In genomic region chr2:117855886-117856285, GRCh38 we compare ENCODE assay signal across 24 cellular contexts. TPM values are rescaled to one million over a fixed set of nuclear protein-coding genes. Genes with fewer than 3 reads are reported as not detected.
DNase-seq lines count a peak whose midpoint lies in the region; ATAC-seq, FAIRE-seq and TF ChIP-seq lines count a peak whose summit lies in the region.
"Had no signal": no experiment of that assay in that cellular context is flagged by ENCODE, and none has a peak within 500 bp of the region (broad histone marks: within the 10 kb centered on the region; RNA-seq: fewer than 3 reads in every experiment).

No MANE protein-coding gene starts in this region.

- TF ChIP-seq CTCF in Loucy (conservative IDR thresholded peaks at IDR 0.05; ENCODE audit: low read length) (no peak), K562 (IDR thresholded peaks at IDR 0.05 in 2 of 3, conservative IDR thresholded peaks at IDR 0.05 in 1 of 3; ENCODE audit: insufficient read depth in 2 of 3, low read depth in 1 of 3, low read length in 3 of 3) (no peak), osteoblast (IDR thresholded peaks at IDR 0.05; ENCODE audit: extremely low read depth, low read depth, low read length) (no peak), HepG2 (CRISPR knock-in tag; IDR thresholded peaks at IDR 0.05) (no peak)

- H3K27ac ChIP-seq in K562 (ENCODE audit: extremely low read depth, low read depth, low read length) (no peak overlapping the region), osteoblast (ENCODE audit: low read depth, low read length) (peak overlapping the region; percentile 67), HepG2 (ENCODE audit: extremely low read length, insufficient read depth, low read length) (no peak overlapping the region)
- H3K27ac ChIP-seq: adrenal gland, breast epithelium, esophagus squamous epithelium, right lobe of liver had no signal

- H2AFZ ChIP-seq in Loucy (ENCODE audit: low read length) (0 out of 2 replicates have a peak overlapping the region, but pooled peaks have one; percentile 1), K562 (ENCODE audit: low read depth, low read length) (no peak overlapping the region), osteoblast (ENCODE audit: low read length) (no peak overlapping the region), HepG2 (ENCODE audit: low read length) (no peak overlapping the region)

- no peak for TF ChIP-seq EP300 in K562 (IDR thresholded peaks at IDR 0.05; ENCODE audit: low read length)
- TF ChIP-seq EP300 in HepG2 (IDR thresholded peaks at IDR 0.05; ENCODE audit: low read depth in 2 of 2, low read length in 2 of 2): no peak
- TF ChIP-seq EP300 in HepG2 (CRISPR knock-in tag; IDR thresholded peaks at IDR 0.05; ENCODE audit: borderline replicate concordance): no peak

- BruUV-seq in K562 (replicated peaks; lab: Mats Ljungman, UMichigan) (no TSS peak), HepG2 (replicated peaks; lab: Mats Ljungman, UMichigan) (no TSS peak)

- intact Hi-C loops in K562 (cut with micrococcal nuclease): no loop called here
- intact Hi-C loops in HepG2 (cut with micrococcal nuclease; ENCODE audit: unreplicated experiment): no loop called here

- no peak overlapping the region for H3K9ac ChIP-seq in Loucy (ENCODE audit: low read depth, low read length, poor library complexity, severe bottlenecking)
- no peak overlapping the region for H3K9ac ChIP-seq in K562 (ENCODE audit: insufficient read depth in 1 of 2, low read depth in 2 of 2, low read length in 2 of 2)
- no peak overlapping the region for H3K9ac ChIP-seq in HepG2 (ENCODE audit: insufficient read depth, low read depth, low read length)

- H3K36me3 ChIP-seq in Loucy (ENCODE audit: insufficient read depth, low read length) (no peaks in the 10 kb centered on the region), K562 (ENCODE audit: control insufficient read depth, insufficient read depth, low read length) (no peaks in the 10 kb centered on the region), osteoblast (ENCODE audit: insufficient read depth, low read length) (no peaks in the 10 kb centered on the region), HepG2 (replicated peaks in 1 of 2; ENCODE audit: control insufficient read depth in 1 of 2, insufficient read depth in 2 of 2, low read length in 2 of 2) (no peaks in the 10 kb centered on the region)
- H3K36me3 ChIP-seq: adrenal gland, breast epithelium, esophagus squamous epithelium, right lobe of liver had no signal

- no peaks in the 10 kb centered on the region for H4K20me1 ChIP-seq in Loucy (ENCODE audit: insufficient read depth, low read length, poor library complexity, severe bottlenecking)
- no peaks in the 10 kb centered on the region for H4K20me1 ChIP-seq in K562 (replicated peaks; ENCODE audit: control insufficient read depth, insufficient read depth, low read length)
- no peaks in the 10 kb centered on the region for H4K20me1 ChIP-seq in osteoblast (ENCODE audit: insufficient read depth, low read length)
- no peaks in the 10 kb centered on the region for H4K20me1 ChIP-seq in HepG2 (ENCODE audit: insufficient read depth, low read length)

- FAIRE-seq in K562 (lab: Jason Lieb, UNC) (peak; percentile 49), HepG2 (lab: Jason Lieb, UNC) (no peak)
- FAIRE-seq: D721Med had no signal

- 8% methylated on average over 3 of the region's 3 CpGs for WGBS in K562 (ENCODE audit: insufficient coverage, low coverage, missing lambda C conversion rate)
- WGBS in HepG2 (ENCODE audit: low lambda C conversion rate): 27% methylated on average over 3 of the region's 3 CpGs

- H3K4me2 ChIP-seq in Loucy (ENCODE audit: low read depth, low read length, poor library complexity, severe bottlenecking) (peak overlapping the region; percentile 53), K562 (ENCODE audit: insufficient read depth, low read length) (no peak overlapping the region), osteoblast (ENCODE audit: insufficient read depth, low read length) (peak overlapping the region; percentile 58), HepG2 (ENCODE audit: low read depth, low read length) (no peak overlapping the region)

- CTCF ChIA-PET in K562 (lab: Yijun Ruan, JAX; ENCODE audit: low intra/inter-chr PET ratio) (no interaction called here), HepG2 (lab: Yijun Ruan, JAX; ENCODE audit: low intra/inter-chr PET ratio, low total read pairs) (no interaction called here)

- POLR2A ChIA-PET in K562 (lab: Yijun Ruan, JAX): interaction anchor here (0.6 kb wide), 1 partner anchor 895 kb away, joined by 3 read pairs; no protein-coding TSS in a partner anchor
- POLR2A ChIA-PET in HepG2 (lab: Yijun Ruan, JAX): interaction anchor here (0.7 kb wide), 1 partner anchor 1353 kb away, joined by 3 read pairs; no protein-coding TSS in a partner anchor

- H3K79me2 ChIP-seq in Loucy (ENCODE audit: insufficient read depth, low read length) (no peaks in the 10 kb centered on the region), K562 (ENCODE audit: control insufficient read depth, insufficient read depth, low read length) (no peaks in the 10 kb centered on the region), osteoblast (ENCODE audit: insufficient read depth, low read length) (no peaks in the 10 kb centered on the region), HepG2 (ENCODE audit: insufficient read depth, low read length) (no peaks in the 10 kb centered on the region)

- DNase-seq in EH (ENCODE audit: low read depth) (peak; percentile 52), K562 (ENCODE audit: extremely low read depth in 1 of 4, low spot score in 3 of 4) (no peak), osteoblast (ENCODE audit: insufficient read length, low spot score, missing footprints) (no peak), HuH-7.5 (ENCODE audit: low spot score) (no peak), HepG2 (ENCODE audit: low spot score) (no peak), dedifferentiated amniotic fluid mesenchymal stem cell (ENCODE audit: extremely low spot score) (no peak)
- DNase-seq: activated CD4-positive, alpha-beta T cell treated with anti-CD3 and anti-CD28 coated beads for 48 hours; activated naive CD4-positive, alpha-beta T cell; activated T-cell treated with anti-CD3 and anti-CD28 coated beads, Interleukin-2, amount 50 U/mL, for 48 hours; adrenal gland; CD4-positive, CD25-positive, alpha-beta regulatory T cell; esophagus squamous epithelium; GOT3; NCI-H1417 treated with DMSO at 0.1 percent for 48 hours; NCI-H2107; NCI-H524; NK-92 treated with Interleukin-12 subunit alpha and Interleukin-12 subunit beta, amount 100 ng/mL, for 24 hours; posterior cingulate gyrus; right lobe of liver; stimulated activated naive CD8-positive, alpha-beta T cell treated with anti-CD3 and anti-CD28 coated beads, Interleukin-15, Interleukin-2, amounts not matched to agents 100 U/mL and 50 U/mL, for 24 hours had no signal

- no peaks in the 10 kb centered on the region for H3F3A ChIP-seq in Loucy (ENCODE audit: low read depth)

- H3K9me3 ChIP-seq in Loucy (ENCODE audit: insufficient read depth, low read depth, low read length): no peaks in the 10 kb centered on the region
- H3K9me3 ChIP-seq in K562 (replicated peaks; ENCODE audit: control insufficient read depth, insufficient read depth, low read depth, low read length): no peaks in the 10 kb centered on the region
- H3K9me3 ChIP-seq in osteoblast (ENCODE audit: low read depth, low read length): no peaks in the 10 kb centered on the region
- no peaks in the 10 kb centered on the region for H3K9me3 ChIP-seq in HepG2 (ENCODE audit: low read length)
- H3K9me3 ChIP-seq: adrenal gland, esophagus squamous epithelium, right lobe of liver had no signal

- no peaks in the 10 kb centered on the region for H3K9me2 ChIP-seq in Loucy (replicated peaks; ENCODE audit: low read depth, low read length)

- H3K4me1 ChIP-seq in Loucy (ENCODE audit: insufficient read depth, low read length, poor library complexity, severe bottlenecking): peaks cover 52% of the 10 kb centered on the region
- H3K4me1 ChIP-seq in K562 (replicated peaks in 1 of 2; ENCODE audit: control insufficient read depth in 2 of 2, insufficient read depth in 2 of 2, low read length in 2 of 2): peaks cover 0 to 6% of the 10 kb centered on the region in 2 experiments; a peak in 1 of 5 replicates
- H3K4me1 ChIP-seq in osteoblast (ENCODE audit: insufficient read depth, low read length): peaks cover 22% of the 10 kb centered on the region
- 0 out of 2 replicates have a peak, but pooled peaks cover 4% of the 10 kb centered on the region for H3K4me1 ChIP-seq in HepG2 (ENCODE audit: insufficient read depth, low read length)
- H3K4me1 ChIP-seq: adrenal gland, breast epithelium, esophagus squamous epithelium, right lobe of liver had no signal

- no peak overlapping the region for H3K4me3 ChIP-seq in Loucy (ENCODE audit: low read length, poor library complexity, severe bottlenecking)
- no peak overlapping the region for H3K4me3 ChIP-seq in K562
- H3K4me3 ChIP-seq in osteoblast (ENCODE audit: insufficient read depth, low read length): no peak overlapping the region
- no peak overlapping the region for H3K4me3 ChIP-seq in HepG2 (replicated peaks in 1 of 3; ENCODE audit: insufficient read depth in 1 of 3, low read depth in 2 of 3, low read length in 3 of 3)
- H3K4me3 ChIP-seq: adrenal gland, breast epithelium, esophagus squamous epithelium, right lobe of liver had no signal

- ATAC-seq in K562 (no peak), HepG2 (no peak), GM21447 (IDR thresholded peaks at IDR 0.05; ENCODE audit: unreplicated experiment) (no peak)
- ATAC-seq: stimulated activated naive CD8-positive, alpha-beta T cell treated with anti-CD3 and anti-CD28 coated beads, Interleukin-15, Interleukin-2, amounts not matched to agents 100 U/mL and 50 U/mL, for 24 hours had no signal

- no peaks in the 10 kb centered on the region for H3K27me3 ChIP-seq in Loucy (ENCODE audit: insufficient read depth, low read length, poor library complexity, severe bottlenecking)
- H3K27me3 ChIP-seq in K562 (ENCODE audit: control insufficient read depth in 2 of 2, insufficient read depth in 2 of 2, low read length in 2 of 2): peaks cover 3 to 22% of the 10 kb centered on the region in 2 experiments; a peak in 3 of 5 replicates
- H3K27me3 ChIP-seq in osteoblast (ENCODE audit: insufficient read depth, low read length): no peaks in the 10 kb centered on the region
- peaks cover 2 to 21% of the 10 kb centered on the region in 2 experiments; a peak in 3 of 5 replicates for H3K27me3 ChIP-seq in HepG2 (ENCODE audit: control insufficient read depth in 1 of 2, insufficient read depth in 2 of 2, low read length in 2 of 2)
- H3K27me3 ChIP-seq: right lobe of liver had no signal

- in situ Hi-C loops in K562 (cut with MboI): no loop called here
- in situ Hi-C loops in HepG2 (cut with HindIII; ENCODE audit: extremely low pct_ligation_motif_present, low pct_unique_long_range_greater_than_20kb): no loop called here

- TF ChIP-seq RAD21 in K562 (CRISPR knock-in tag; conservative IDR thresholded peaks at IDR 0.05 in 1 of 2, IDR thresholded peaks at IDR 0.05 in 1 of 2) (no peak), HepG2 (CRISPR knock-in tag; IDR thresholded peaks at IDR 0.05) (no peak)

- no peaks in the 10 kb centered on the region for H3K9me1 ChIP-seq in K562 (ENCODE audit: control insufficient read depth, insufficient read depth, low read length)

- no peak for TF ChIP-seq POLR2A in K562 (conservative IDR thresholded peaks at IDR 0.05)
- TF ChIP-seq POLR2A in HepG2 (IDR thresholded peaks at IDR 0.05; ENCODE audit: insufficient read depth in 1 of 2, low read depth in 2 of 2, low read length in 2 of 2): no peak

RNA-seq across cellular contexts. Expression of gene DDX18, which starts 41.4 kb away (rescaled TPM):
- 96.0 and 219 TPM in 2 replicates for total RNA-seq in K562 (2011; cell fraction: chromatin; rRNA removed; ENCODE audit: low replicate concordance)
- 41.4 and 42.1 TPM in 2 replicates for total RNA-seq in K562 (2011; cell fraction: nucleolus; rRNA removed)
- total RNA-seq in K562 (2011; cell fraction: nucleoplasm; rRNA removed): 115 and 161 TPM in 2 replicates
- total RNA-seq in K562 (2014; rRNA removed): 67.9 and 74.7 TPM in 2 replicates
- 129 and 154 TPM in 2 replicates for total RNA-seq in K562 (2014; rRNA removed; fragmentation: Illumina TruSeq; extraction: Trizol)
- total RNA-seq in K562 (2015; rRNA removed; fragmentation: Illumina TruSeq; extraction: Trizol): 116 TPM in 2 replicates
- 113 and 120 TPM in 2 replicates for total RNA-seq in K562 (2021)
- polyA plus RNA-seq in K562 (2011; rRNA removed): 118 and 156 TPM in 2 replicates
- polyA plus RNA-seq in K562 (2011; cell fraction: cytosol; rRNA removed): 50.8 and 54.7 TPM in 2 replicates
- polyA plus RNA-seq in K562 (2011; cell fraction: nucleus; rRNA removed): 94.0 and 110 TPM in 2 replicates
- 48.5 and 68.8 TPM in 2 replicates for polyA plus RNA-seq in K562 (2012)
- polyA plus RNA-seq in K562 (2014; fragmentation: Illumina TruSeq; extraction: Trizol): 125 and 156 TPM in 2 replicates
- polyA plus RNA-seq in K562 (2014; fragmentation: Nextera tagmentation; extraction: Ambion mirVana): 100 to 1,000 TPM in 1 of 2 experiments, 10 to 100 TPM in 1; 90.5 to 124 TPM
- polyA plus RNA-seq in K562 (2014; rRNA removed): 91.8 and 100 TPM in 2 replicates
- polyA minus RNA-seq in K562 (2011; rRNA and poly(A)+ RNA removed): 126 and 127 TPM in 2 replicates
- polyA minus RNA-seq in K562 (2011; cell fraction: cytosol; rRNA and poly(A)+ RNA removed): 32.6 and 42.7 TPM in 2 replicates
- 67.5 and 135 TPM in 2 replicates for polyA minus RNA-seq in K562 (2011; cell fraction: nucleus; rRNA and poly(A)+ RNA removed)
- total RNA-seq in osteoblast: 44.2 and 44.5 TPM in 2 replicates
- 134 and 234 TPM in 2 replicates for total RNA-seq in HepG2 (2016; rRNA removed; fragmentation: Illumina TruSeq; extraction: Trizol)
- total RNA-seq in HepG2 (2016; cell fraction: cytosol; rRNA removed; fragmentation: Illumina TruSeq; extraction: Trizol; ENCODE audit: low read depth): 11.7 and 13.5 TPM in 2 replicates
- total RNA-seq in HepG2 (2016; cell fraction: insoluble cytoplasmic fraction; rRNA removed; fragmentation: Illumina TruSeq; extraction: Trizol): 138 and 223 TPM in 2 replicates
- 35.5 and 42.7 TPM in 2 replicates for total RNA-seq in HepG2 (2016; cell fraction: membrane; rRNA removed; fragmentation: Illumina TruSeq; extraction: Trizol)
- total RNA-seq in HepG2 (2016; cell fraction: nucleus; rRNA removed; fragmentation: Illumina TruSeq; extraction: Trizol): 130 and 136 TPM in 2 replicates
- 52.2 and 64.0 TPM in 2 replicates for polyA plus RNA-seq in HepG2 (2011; rRNA removed)
- polyA plus RNA-seq in HepG2 (2011; cell fraction: cytosol; rRNA removed): 22.5 and 26.1 TPM in 2 replicates
- 57.8 and 60.7 TPM in 2 replicates for polyA plus RNA-seq in HepG2 (2011; cell fraction: nucleus; rRNA removed)
- 52.6 and 75.1 TPM in 2 replicates for polyA plus RNA-seq in HepG2 (2012)
- 4.1 and 5.3 TPM in 2 replicates for polyA plus RNA-seq in HepG2 (2016; cell fraction: cytosol; fragmentation: Illumina TruSeq; extraction: Trizol; ENCODE audit: low read depth)
- 136 and 138 TPM in 2 replicates for polyA plus RNA-seq in HepG2 (2016; cell fraction: insoluble cytoplasmic fraction; fragmentation: Illumina TruSeq; extraction: Trizol; ENCODE audit: low read depth)
- 12.3 and 16.0 TPM in 2 replicates for polyA plus RNA-seq in HepG2 (2016; cell fraction: membrane; fragmentation: Illumina TruSeq; extraction: Trizol; ENCODE audit: low read depth)
- polyA plus RNA-seq in HepG2 (2016; cell fraction: nucleus; fragmentation: Illumina TruSeq; extraction: Trizol; ENCODE audit: insufficient read depth, low read depth): 69.1 and 76.1 TPM in 2 replicates
- 46.4 and 57.7 TPM in 2 replicates for polyA minus RNA-seq in HepG2 (2011; rRNA and poly(A)+ RNA removed; ENCODE audit: low replicate concordance)
- 39.2 and 41.4 TPM in 2 replicates for polyA minus RNA-seq in HepG2 (2011; cell fraction: cytosol; rRNA and poly(A)+ RNA removed)
- 182 and 201 TPM in 2 replicates for polyA minus RNA-seq in HepG2 (2011; cell fraction: nucleus; rRNA and poly(A)+ RNA removed)

Comparison
In these comparisons a context has a peak if more than half of its experiments do, and no peak if none do; other contexts are left out.
1. H3K4me2 ChIP-seq: peak in Loucy (single experiment) and osteoblast (single experiment); none in K562 (single experiment) and HepG2 (single experiment).